12 cellular contexts compared by ENCODE assay signal in genomic region chr5:148690945-148691344, GRCh38. TPM values are rescaled to one million over a fixed set of nuclear protein-coding genes. Genes with fewer than 3 reads are reported as not detected.
"Had no signal": no experiment of that assay in that cellular context is flagged by ENCODE, and none has a peak within 500 bp of the region (broad histone marks: within the 10 kb centered on the region; RNA-seq: fewer than 3 reads in every experiment).

No MANE protein-coding gene starts in this region.

- ATAC-seq: GM23338, HCT116 had no signal

- H3K4me3 Mint-ChIP-seq: GM23338, H9, HFFc6 had no signal

- H3K9me3 Mint-ChIP-seq: HFFc6 had no signal

- H3K4me2 ChIP-seq: GM23338 had no signal

- DNase-seq: GM23248, GOT3, H7, H9, HCEC 1CT, HFFc6 had no signal

- H3K9me3 ChIP-seq: HAP-1 had no signal

- FAIRE-seq: H1, H54 had no signal

- H3K4me3 ChIP-seq: GM23248, GM23338, HAP-1 had no signal

- H3K4me1 ChIP-seq: HAP-1 had no signal

- H3K9ac ChIP-seq: GM23248 had no signal

- H3K27ac Mint-ChIP-seq: GM23338, H9, HFFc6 had no signal

- H3K27ac ChIP-seq: GM23248 had no signal

- H2AFZ ChIP-seq: GM23248, GM23338 had no signal

- H3K4me1 Mint-ChIP-seq: GM23338, H9 had no signal

- H3K36me3 ChIP-seq: HAP-1 had no signal

RNA-seq across cellular contexts. Expression of gene HTR4, which starts 36.6 kb away (rescaled TPM):
- total RNA-seq: GM23248, H1, H4, H7, H9, HFFc6 had no signal
- polyA plus RNA-seq: GM23248, GM23338, H1 had no signal
